ENCODE assay signal across 1 cellular context in the genomic region with DNA sequence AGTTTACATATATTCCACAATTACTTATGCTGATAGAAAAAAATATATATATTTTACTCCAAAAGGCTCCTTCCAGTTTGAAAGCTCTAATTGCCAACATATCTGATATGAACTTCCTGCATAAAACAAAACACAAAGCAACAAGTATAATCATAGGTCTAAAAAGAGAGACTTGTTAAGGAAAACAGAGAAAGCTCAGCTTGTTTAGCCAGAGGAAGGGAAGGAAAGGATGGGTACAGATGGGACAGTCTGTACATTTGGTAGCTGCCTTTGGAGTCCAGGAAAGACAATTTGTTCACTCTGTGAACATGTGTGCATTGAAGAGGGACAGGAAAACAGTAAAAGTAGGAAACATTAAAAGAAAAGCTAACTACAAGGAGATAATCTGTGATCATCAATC.
TF ChIP-seq lines count a peak whose summit lies in the region.

No MANE protein-coding gene starts in this region.

TF ChIP-seq in endothelial cell of umbilical vein, 7 proteins besides CTCF, POLR2A, EP300 and RAD21 (continued from another document):
- TF ChIP-seq MAX (IDR thresholded peaks at IDR 0.05; ENCODE audit: insufficient read depth, insufficient read length) (no peak), FOS (IDR thresholded peaks at IDR 0.05; ENCODE audit: borderline replicate concordance, insufficient read depth, low read length) (no peak), EZH2 (IDR thresholded peaks at IDR 0.05; ENCODE audit: borderline replicate concordance, low read depth, low read length, severe bottlenecking) (no peak)
